Comparison of ENCODE assay signal across 12 cellular contexts in genomic region chr19:7982103-7982502, GRCh38. TPM values are rescaled to one million over a fixed set of nuclear protein-coding genes. Genes with fewer than 3 reads are reported as not detected.
"Had no signal": no experiment of that assay in that cellular context is flagged by ENCODE, and none has a peak within 500 bp of the region (broad histone marks: within the 10 kb centered on the region; RNA-seq: fewer than 3 reads in every experiment).

No MANE protein-coding gene starts in this region.

- H3K9me3 ChIP-seq: ovary, SJCRH30, tibial nerve had no signal

- H3K4me1 ChIP-seq: SJCRH30 had no signal

- H3K27me3 ChIP-seq: ovary, SJCRH30, tibial nerve had no signal

- FAIRE-seq: astrocyte, frontal cortex had no signal

- H3K4me3 ChIP-seq: coronary artery, ovary, SJCRH30, tibial nerve had no signal

- H3K36me3 ChIP-seq: ovary had no signal

- H3K27ac ChIP-seq: coronary artery, ovary, SJCRH30, tibial nerve had no signal

- DNase-seq: activated CD4-positive, alpha-beta T cell treated with anti-CD3 and anti-CD28 coated beads for 1 hour; activated CD4-positive, alpha-beta T cell treated with anti-CD3 and anti-CD28 coated beads, Interleukin-2, amount 50 U/mL, for 48 hours; activated naive CD4-positive, alpha-beta T cell treated with Interleukin-2 at 50 U/mL for 16 hours; effector CD8-positive, alpha-beta T cell; hippocampal formation; ovary; SJCRH30 had no signal

RNA-seq across cellular contexts. Expression of gene CTXN1, which starts 56.2 kb away (rescaled TPM):
- total RNA-seq: T-helper 2 cell treated with Interferon-gamma antibody and Interleukin-4, amounts not matched to agents 100 ng/mL and 5 ng/mL, for 36 hours had no signal
